1 cellular context compared by ENCODE assay signal in genomic region chr18:57522348-57522747, GRCh38.
A peak's percentile ranks its signal among the peaks of the same experiment; 100 is the strongest.
TF ChIP-seq lines count a peak whose summit lies in the region.

No MANE protein-coding gene starts in this region.

TF ChIP-seq in WTC11, 78 proteins besides CTCF, POLR2A, EP300 and RAD21:
- peak; percentile 78 for TF ChIP-seq USF2 (CRISPR knock-in tag; IDR thresholded peaks at IDR 0.05)
- peak; percentile 75 for TF ChIP-seq USF1 (CRISPR knock-in tag; IDR thresholded peaks at IDR 0.05)
